Comparison of ENCODE assay signal across 10 cellular contexts in the genomic region with DNA sequence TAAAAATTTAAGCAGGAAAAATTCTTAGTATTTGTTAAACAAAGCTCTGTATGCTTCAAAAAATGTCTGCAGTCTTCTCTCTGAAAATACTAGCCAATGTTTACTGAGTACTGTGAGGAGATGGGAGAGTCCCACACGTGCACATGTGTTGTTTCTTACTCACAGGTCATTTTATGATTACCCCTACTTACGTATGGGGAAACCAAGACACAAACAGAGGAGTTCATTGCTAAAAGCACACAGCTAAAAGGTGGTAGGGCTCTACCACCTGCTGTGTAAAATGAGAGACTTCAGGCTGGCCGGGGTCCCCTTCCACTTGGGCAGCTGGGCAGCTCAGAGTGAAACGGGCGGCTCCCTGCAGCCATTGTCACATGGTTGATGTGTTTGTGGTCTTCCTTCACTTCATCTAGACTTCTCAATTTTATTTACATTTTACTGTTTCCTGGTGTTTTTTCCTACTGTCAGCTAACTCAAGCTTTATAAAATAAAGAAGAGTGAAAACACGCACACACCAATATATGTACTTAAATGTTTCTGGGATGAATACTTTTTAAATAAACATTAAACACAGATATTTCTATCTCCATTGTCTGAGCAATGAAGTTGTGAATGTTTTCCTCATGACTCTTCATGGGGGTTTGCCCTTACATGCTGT.
DNase-seq lines count a peak whose midpoint lies in the region; ATAC-seq, FAIRE-seq and TF ChIP-seq lines count a peak whose summit lies in the region.
"Had no signal": no experiment of that assay in that cellular context is flagged by ENCODE, and none has a peak within 500 bp of the region (broad histone marks: within the 10 kb centered on the region; RNA-seq: fewer than 3 reads in every experiment).

No MANE protein-coding gene starts in this region.

- in situ Hi-C loops in gastrocnemius medialis (cut with MboI; ENCODE audit: low sequenced_read_pairs in 4 of 4), result loop anchor here in 1 of 4 donors (10.0 to 25.0 kb wide), 2 partner anchors 73 to 151 kb away; a partner anchor contains a TSS

- no peak for TF ChIP-seq POLR2A in gastrocnemius medialis (IDR thresholded peaks at IDR 0.05)

- peak; percentile 82 for FAIRE-seq in D721Med (lab: Jason Lieb, UNC)

- intact Hi-C loops in colonic mucosa (cut with DNase I), result no loop called here
- intact Hi-C loops in gastrocnemius medialis (cut with DNase I; ENCODE audit: low total_unique reads), result loop anchor here (10.0 kb wide), 1 partner anchor 567 kb away; a partner anchor contains a TSS
- intact Hi-C loops in posterior cingulate gyrus (cut with DNase I), result loop anchor here (10.0 kb wide), 1 partner anchor 257 kb away; no protein-coding TSS in a partner anchor

- H3K27ac ChIP-seq in colonic mucosa, result peak overlapping the region; percentile 70
- peak overlapping the region; percentile 4 to 81 (median 76) for H3K27ac ChIP-seq in gastrocnemius medialis

- H3K4me1 ChIP-seq in colonic mucosa (peaks cover 5% of the 10 kb centered on the region), gastrocnemius medialis (peaks cover 36 to 40% of the 10 kb centered on the region in 2 donors)

- H3K9me3 ChIP-seq in colonic mucosa (no peaks in the 10 kb centered on the region), gastrocnemius medialis (no peaks in the 10 kb centered on the region)

- ATAC-seq in gastrocnemius medialis, result no peak

- H3K36me3 ChIP-seq in colonic mucosa, result no peaks in the 10 kb centered on the region
- H3K36me3 ChIP-seq in gastrocnemius medialis, result no peaks in the 10 kb centered on the region

- no peak for DNase-seq in D721Med (ENCODE audit: insufficient read length, low spot score)
- peak; percentile 27 for DNase-seq in NCI-H69 (lab: John Stamatoyannopoulos, UW)
- no peak for DNase-seq in colonic mucosa
- no peak for DNase-seq in gastrocnemius medialis
- DNase-seq in effector CD8-positive, alpha-beta T cell (lab: John Stamatoyannopoulos, UW), result no peak
- DNase-seq in posterior cingulate gyrus, result no peak
- no peak for DNase-seq in DMS 273 (lab: John Stamatoyannopoulos, UW; ENCODE audit: unreplicated experiment)
- DNase-seq in globus pallidus (ENCODE audit: low spot score), result no peak
- DNase-seq: foreskin melanocyte, NCI-H1105 had no signal

- no peak for TF ChIP-seq CTCF in D721Med (IDR thresholded peaks at IDR 0.05; ENCODE audit: insufficient read depth, missing control alignments)
- no peak for TF ChIP-seq CTCF in colonic mucosa (IDR thresholded peaks at IDR 0.05)
- no peak for TF ChIP-seq CTCF in gastrocnemius medialis (IDR thresholded peaks at IDR 0.05 in 4 of 5, conservative IDR thresholded peaks at IDR 0.05 in 1 of 5)

- no peak overlapping the region for H3K9ac ChIP-seq in colonic mucosa (ENCODE audit: low read depth in 2 of 2, low read length in 2 of 2)

- H3K27me3 ChIP-seq in colonic mucosa, result no peaks in the 10 kb centered on the region
- no peaks in the 10 kb centered on the region for H3K27me3 ChIP-seq in gastrocnemius medialis

- no peak overlapping the region for H3K4me3 ChIP-seq in colonic mucosa
- no peak overlapping the region for H3K4me3 ChIP-seq in gastrocnemius medialis
